In genomic region chr7:122143751-122144711, GRCh38 we compare ENCODE assay signal across 8 cellular contexts. TPM values are rescaled to one million over a fixed set of nuclear protein-coding genes. Genes with fewer than 3 reads are reported as not detected.
DNase-seq lines count a peak whose midpoint lies in the region; ATAC-seq, FAIRE-seq and TF ChIP-seq lines count a peak whose summit lies in the region.

TSS of gene AASS (minus strand) at chr7:122144249. CDS start at chr7:122133726, 10,523 bp downstream.

- DNase-seq in H54 (ENCODE audit: insufficient read length, low spot score): peak; percentile 74
- peak; percentile 89 for DNase-seq in MG63
- peak; percentile 93 for DNase-seq in SW480 (ENCODE audit: low spot score)
- DNase-seq in amniotic stem cell (lab: John Stamatoyannopoulos, UW): peak; percentile 95
- peak; percentile 97 to 99 (median 98) for DNase-seq in heart left ventricle
- DNase-seq in pancreas: peak; percentile 95 to 99 (median 98)
- peak; percentile 95 for DNase-seq in thoracic aorta (ENCODE audit: low spot score)

- H3K4me2 ChIP-seq in DOHH2 (ENCODE audit: low read length): peak within 1 kb of the TSS; percentile 23; the same call in 1 of the 2 replicates

- no peaks in the 10 kb centered on the region for H3K79me2 ChIP-seq in DOHH2 (ENCODE audit: control insufficient read depth, low read length)

- peak; percentile 98 to 100 (median 99) for ATAC-seq in heart left ventricle
- ATAC-seq in pancreas: peak; percentile 98 to 99 (median 98)
- ATAC-seq in thoracic aorta (ENCODE audit: insufficient number of reproducible peaks, low FRiP score, low read depth): peak; percentile 94

- H3K4me1 ChIP-seq in DOHH2 (ENCODE audit: control insufficient read depth, low read length) (no peaks in the 10 kb centered on the region), heart left ventricle (peaks cover 0 to 39% (median 14%) of the 10 kb centered on the region in 12 donors), pancreas (peaks cover 0 to 8% (median 0%) of the 10 kb centered on the region in 3 donors), thoracic aorta (ENCODE audit: control insufficient read depth in 1 of 2, low read depth in 2 of 2) (peaks cover 9 to 14% of the 10 kb centered on the region in 2 donors)

- no peaks in the 10 kb centered on the region for H3F3A ChIP-seq in DOHH2 (ENCODE audit: control insufficient read depth, insufficient read depth)

- H3K9me3 ChIP-seq in DOHH2 (ENCODE audit: control insufficient read depth, insufficient read depth, low read length): 0 out of 2 replicates have a peak, but pooled peaks cover 2% of the 10 kb centered on the region
- H3K9me3 ChIP-seq in MG63: no peaks in the 10 kb centered on the region
- no peaks in the 10 kb centered on the region for H3K9me3 ChIP-seq in heart left ventricle
- H3K9me3 ChIP-seq in pancreas: no peaks in the 10 kb centered on the region
- H3K9me3 ChIP-seq in thoracic aorta: no peaks in the 10 kb centered on the region

- H3K36me3 ChIP-seq in DOHH2 (ENCODE audit: control insufficient read depth, low read length) (no peaks in the 10 kb centered on the region), MG63 (no peaks in the 10 kb centered on the region), heart left ventricle (no peaks in the 10 kb centered on the region), pancreas (no peaks in the 10 kb centered on the region), thoracic aorta (no peaks in the 10 kb centered on the region)

- no peak within 1 kb of the TSS for H3K27ac ChIP-seq in DOHH2 (ENCODE audit: low read depth, low read length)
- peak within 1 kb of the TSS; percentile 83 to 99 (median 93) for H3K27ac ChIP-seq in heart left ventricle
- peak within 1 kb of the TSS; percentile 95 to 99 (median 98) for H3K27ac ChIP-seq in pancreas
- H3K27ac ChIP-seq in thoracic aorta: peak within 1 kb of the TSS; percentile 99

- H4K20me1 ChIP-seq in DOHH2 (ENCODE audit: control insufficient read depth, insufficient read depth, low read depth, low read length): no peaks in the 10 kb centered on the region

- H3K27me3 ChIP-seq in DOHH2 (ENCODE audit: control insufficient read depth, low read length) (no peaks in the 10 kb centered on the region; the same call in 1 of the 2 replicates), MG63 (no peaks in the 10 kb centered on the region), heart left ventricle (no peaks in the 10 kb centered on the region), pancreas (no peaks in the 10 kb centered on the region), thoracic aorta (replicated peaks; ENCODE audit: insufficient read depth) (no peaks in the 10 kb centered on the region)

- intact Hi-C loops in heart left ventricle (cut with DNase I): loop anchor here in 1 of 10 donors (10.0 kb wide), 1 partner anchor 49 kb away; no protein-coding TSS in a partner anchor
- intact Hi-C loops in pancreas (cut with DNase I): no loop called here

- peak within 1 kb of the TSS; percentile 37 for H3K4me3 ChIP-seq in DOHH2 (ENCODE audit: low read length)
- H3K4me3 ChIP-seq in MG63: peak within 1 kb of the TSS; percentile 71
- peak within 1 kb of the TSS; percentile 43 to 98 (median 87) for H3K4me3 ChIP-seq in heart left ventricle
- peak within 1 kb of the TSS; percentile 83 to 98 (median 90) for H3K4me3 ChIP-seq in pancreas
- peak within 1 kb of the TSS; percentile 100 for H3K4me3 ChIP-seq in thoracic aorta

- TF ChIP-seq POLR2A in H54 (IDR thresholded peaks at IDR 0.05; ENCODE audit: low read depth, low read length) (peak; percentile 78), heart left ventricle (IDR thresholded peaks at IDR 0.05) (peak in 1 of 2 donors; percentile 70)

- TF ChIP-seq CTCF in DOHH2 (IDR thresholded peaks at IDR 0.05; ENCODE audit: low read depth, low read length, poor library complexity, severe bottlenecking) (no peak), heart left ventricle (IDR thresholded peaks at IDR 0.05) (peak in 2 of 12 donors; percentile 17 to 29), pancreas (IDR thresholded peaks at IDR 0.05) (no peak), thoracic aorta (IDR thresholded peaks at IDR 0.05) (no peak)

- 0 to 1% (median 0%) methylated on average over 52 to 69 of the region's 69 CpGs for WGBS in heart left ventricle, 4 donors
- WGBS in pancreas, 2 donors: 0 to 1% methylated on average over 69 of the region's 69 CpGs

- no peaks in the 10 kb centered on the region for H3K9me2 ChIP-seq in DOHH2 (replicated peaks; ENCODE audit: control insufficient read depth, low read length)

- FAIRE-seq in H54 (lab: Jason Lieb, UNC) (peak; percentile 95), pancreas (lab: Jason Lieb, UNC) (peak; percentile 77)

RNA-seq across cellular contexts. Expression of gene AASS, which starts in this region (rescaled TPM):
- 0.82 and 3.6 TPM in 2 replicates for total RNA-seq in MG63 (2014; rRNA removed; shearing (Covaris generic); ENCODE audit: low replicate concordance)
- total RNA-seq in heart left ventricle (10 to 100 TPM; 24.2 to 61.3 (median 32.2) TPM), pancreas (10 to 100 TPM in 3 of 6 donors, 1 to 10 TPM in 3; 5.9 to 16.9 (median 10.0) TPM), thoracic aorta (10 to 100 TPM; 47.2 to 87.7 TPM)
- polyA plus RNA-seq in heart left ventricle (10 to 100 TPM; 10.3 to 90.1 TPM), pancreas (10 to 100 TPM; 10.5 to 13.3 TPM)

Comparison
In these comparisons a context has a peak if more than half of its experiments do, and no peak if none do; other contexts are left out.
1. H3K4me3 ChIP-seq: peak in every context shown above with its lines; median percentile 100 in thoracic aorta; 90 in pancreas; 87 in heart left ventricle; 71 in MG63; 37 in DOHH2.